Comparison of ENCODE assay signal across 3 cellular contexts in the genomic region with DNA sequence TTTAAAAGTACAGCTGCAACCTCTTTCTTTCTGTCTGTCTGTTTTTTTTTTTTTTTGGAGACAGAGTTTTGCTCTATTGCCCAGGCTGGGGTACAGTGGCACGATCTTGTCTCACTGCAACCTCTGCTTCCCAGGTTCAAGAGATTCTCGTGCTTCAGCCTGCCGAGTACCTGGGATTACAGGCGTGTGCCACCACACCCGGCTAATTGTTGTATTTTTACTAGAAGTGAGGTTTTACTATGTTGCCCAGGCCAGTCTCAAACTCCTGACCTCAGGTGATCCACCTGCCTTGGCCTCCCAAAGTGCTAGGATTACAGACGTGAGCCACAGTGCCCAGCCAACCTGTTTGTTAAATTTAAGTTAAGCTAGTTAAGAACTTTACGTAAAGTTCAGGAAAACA. TPM values are rescaled to one million over a fixed set of nuclear protein-coding genes. Genes with fewer than 3 reads are reported as not detected.
"Had no signal": no experiment of that assay in that cellular context is flagged by ENCODE, and none has a peak within 500 bp of the region (broad histone marks: within the 10 kb centered on the region; RNA-seq: fewer than 3 reads in every experiment).

No MANE protein-coding gene starts in this region.

RNA-seq across cellular contexts. Expression of a gene that starts 2.5 kb away (rescaled TPM):
- total RNA-seq: bronchial epithelial cell, kidney epithelial cell, natural killer cell had no signal
